In the genomic region with DNA sequence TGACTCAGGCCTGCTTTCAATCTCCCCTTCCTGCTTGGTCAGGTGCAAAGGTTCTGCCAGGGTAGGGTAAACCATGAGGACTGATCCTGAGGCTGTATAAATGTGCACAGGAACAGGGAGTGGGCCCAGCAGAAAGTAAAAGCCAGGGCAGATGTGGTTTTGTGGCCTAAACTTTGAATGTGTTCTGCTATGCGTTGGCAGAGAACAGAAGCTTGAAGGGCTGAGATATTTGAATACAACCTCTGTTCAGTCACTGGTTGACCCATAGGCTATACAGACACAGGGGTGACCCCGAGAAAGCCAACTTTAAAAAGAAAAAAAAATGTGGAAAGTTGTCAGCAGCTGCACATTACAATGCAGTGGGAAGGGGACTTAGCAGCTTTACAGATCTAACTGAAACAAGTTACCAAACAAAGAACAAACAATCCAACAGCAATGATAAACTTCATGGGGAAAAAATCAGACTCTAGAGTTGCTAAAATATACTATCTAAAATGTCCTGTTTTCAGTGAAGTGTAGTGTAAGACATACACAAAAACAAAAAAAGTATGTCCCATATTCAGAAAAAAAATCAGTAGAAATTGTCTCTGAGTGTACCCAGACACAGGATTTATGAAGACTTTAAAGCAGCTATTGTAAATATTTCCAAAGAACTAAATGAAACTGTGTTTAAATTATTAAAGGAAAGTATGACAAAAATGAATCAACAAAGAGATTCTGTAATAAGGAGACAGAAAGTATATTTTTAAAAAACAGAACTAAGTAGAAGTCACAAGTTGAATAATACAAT, we compare ENCODE assay signal across 20 cellular contexts.
DNase-seq lines count a peak whose midpoint lies in the region; ATAC-seq, FAIRE-seq and TF ChIP-seq lines count a peak whose summit lies in the region.
"Had no signal": no experiment of that assay in that cellular context is flagged by ENCODE, and none has a peak within 500 bp of the region (broad histone marks: within the 10 kb centered on the region; RNA-seq: fewer than 3 reads in every experiment).

No MANE protein-coding gene starts in this region.

- no peak overlapping the region for H3K4me3 Mint-ChIP-seq in neural crest cell
- H3K4me3 Mint-ChIP-seq: HFFc6 had no signal

- H3K27me3 ChIP-seq in psoas muscle (ENCODE audit: insufficient read depth in 3 of 3, low read length in 2 of 3): no peaks in the 10 kb centered on the region
- H3K27me3 ChIP-seq: Peyer's patch had no signal

- WGBS in psoas muscle, 3 donors: 95 to 100% (median 96%) methylated on average over 2 of the region's 2 CpGs

- H3K4me1 ChIP-seq in psoas muscle: no peaks in the 10 kb centered on the region
- H3K4me1 ChIP-seq: Peyer's patch had no signal

- H3K9me3 ChIP-seq in psoas muscle: no peaks in the 10 kb centered on the region
- H3K9me3 ChIP-seq: SK-N-SH had no signal

- peak; percentile 89 for FAIRE-seq in TTC549 (lab: Jason Lieb, UNC)
- FAIRE-seq: H54, HTR-8/SVneo had no signal

- H3K27ac ChIP-seq in caudate nucleus (ENCODE audit: low read depth, low read length) (no peak overlapping the region), psoas muscle (no peak overlapping the region)
- H3K27ac ChIP-seq: Peyer's patch had no signal

- intact Hi-C loops in psoas muscle (cut with DNase I): loop anchor here in 1 of 2 donors (5.0 kb wide), 1 partner anchor 1215 kb away; no protein-coding TSS in a partner anchor

- H3K36me3 Mint-ChIP-seq in neural crest cell (ENCODE audit: low read depth): peaks cover 26% of the 10 kb centered on the region

- no peak for DNase-seq in neural crest cell (ENCODE audit: low read depth, low spot score)
- DNase-seq in caudate nucleus (lab: John Stamatoyannopoulos, UW): no peak
- no peak for DNase-seq in activated gamma-delta T cell (lab: John Stamatoyannopoulos, UW)
- no peak for DNase-seq in psoas muscle
- DNase-seq in stimulated activated CD8-positive, alpha-beta memory T cell treated with anti-CD3 and anti-CD28 coated beads, Interleukin-4, amount 100 ng/mL, for 48 hours: no peak
- DNase-seq: COR-L47, DMS153, HFFc6, NCI-H146, NCI-H2081, NCI-H510A treated with DMSO at 0.1 percent for 48 hours, Peyer's patch, SHP77, SK-N-SH, T-helper 1 cell had no signal

- H3K27me3 Mint-ChIP-seq in neural crest cell (ENCODE audit: low read depth): no peaks in the 10 kb centered on the region

- H3K4me3 ChIP-seq in psoas muscle: no peak overlapping the region
- H3K4me3 ChIP-seq: Peyer's patch had no signal

- H3K9me3 Mint-ChIP-seq in neural crest cell: peaks cover 6% of the 10 kb centered on the region
- H3K9me3 Mint-ChIP-seq: HFFc6 had no signal

- H3K4me1 Mint-ChIP-seq in neural crest cell: peaks cover 8% of the 10 kb centered on the region

- H3K27ac Mint-ChIP-seq in neural crest cell (ENCODE audit: unreplicated experiment): peak overlapping the region; percentile 89
- H3K27ac Mint-ChIP-seq: HFFc6 had no signal

- TF ChIP-seq CTCF in neural crest cell (conservative IDR thresholded peaks at IDR 0.05) (no peak), psoas muscle (IDR thresholded peaks at IDR 0.05) (no peak)

- H3K36me3 ChIP-seq in psoas muscle (ENCODE audit: insufficient read depth in 1 of 2, low read depth in 1 of 2): peaks cover 4 to 6% of the 10 kb centered on the region in 2 donors
- H3K36me3 ChIP-seq: Peyer's patch had no signal

- ATAC-seq in GM19035 (IDR thresholded peaks at IDR 0.05; ENCODE audit: unreplicated experiment) (peak; percentile 62), HG03439 (IDR thresholded peaks at IDR 0.05; ENCODE audit: unreplicated experiment) (peak; percentile 78), psoas muscle (no peak)

Comparison
In these comparisons a context has a peak if more than half of its experiments do, and no peak if none do; other contexts are left out.
1. ATAC-seq: peak in GM19035 (single experiment) and HG03439 (single experiment); none in psoas muscle (0 of 4).